11 cellular contexts compared by ENCODE assay signal in genomic region chr4:10007772-10008171, GRCh38. TPM values are rescaled to one million over a fixed set of nuclear protein-coding genes. Genes with fewer than 3 reads are reported as not detected.
A peak's percentile ranks its signal among the peaks of the same experiment; 100 is the strongest.
DNase-seq lines count a peak whose midpoint lies in the region; ATAC-seq and TF ChIP-seq lines count a peak whose summit lies in the region.
"Had no signal": no experiment of that assay in that cellular context is flagged by ENCODE, and none has a peak within 500 bp of the region (broad histone marks: within the 10 kb centered on the region; RNA-seq: fewer than 3 reads in every experiment).

No MANE protein-coding gene starts in this region.

- no peaks in the 10 kb centered on the region for H3K9me3 Mint-ChIP-seq in activated T-helper 17 cell treated with anti-CD3 and anti-CD28 coated beads, Interleukin-2, amount 50 U/mL, for 72 hours
- H3K9me3 Mint-ChIP-seq in chondrocyte (ENCODE audit: low read depth): no peaks in the 10 kb centered on the region
- H3K9me3 Mint-ChIP-seq: activated naive CD4-positive, alpha-beta T cell treated with anti-CD3 and anti-CD28 coated beads, Interleukin-2, amount 50 U/mL, for 24 hours; memory B cell had no signal

- no peaks in the 10 kb centered on the region for H3K27me3 Mint-ChIP-seq in activated T-helper 17 cell treated with anti-CD3 and anti-CD28 coated beads, Interleukin-2, amount 50 U/mL, for 72 hours
- peaks cover 6% of the 10 kb centered on the region for H3K27me3 Mint-ChIP-seq in chondrocyte (ENCODE audit: low read depth)
- H3K27me3 Mint-ChIP-seq: activated naive CD4-positive, alpha-beta T cell treated with anti-CD3 and anti-CD28 coated beads, Interleukin-2, amount 50 U/mL, for 24 hours; memory B cell had no signal

- no peak for DNase-seq in Right ventricle myocardium superior
- DNase-seq in right cardiac atrium: no peak
- DNase-seq in upper lobe of right lung: no peak
- DNase-seq in sigmoid colon: no peak
- no peak for DNase-seq in chondrocyte (ENCODE audit: low spot score)
- no peak for DNase-seq in GM13977 (ENCODE audit: low spot score)
- DNase-seq: upper lobe of left lung had no signal

- H3K27ac Mint-ChIP-seq in activated T-helper 17 cell treated with anti-CD3 and anti-CD28 coated beads, Interleukin-2, amount 50 U/mL, for 72 hours: no peak overlapping the region
- H3K27ac Mint-ChIP-seq in chondrocyte (ENCODE audit: unreplicated experiment): no peak overlapping the region
- H3K27ac Mint-ChIP-seq: activated naive CD4-positive, alpha-beta T cell treated with anti-CD3 and anti-CD28 coated beads, Interleukin-2, amount 50 U/mL, for 24 hours; memory B cell had no signal

- 68% methylated on average over 4 of the region's 4 CpGs for WGBS in right cardiac atrium
- WGBS in sigmoid colon, 2 donors: 80 to 84% methylated on average over 4 of the region's 4 CpGs

- H3K4me1 Mint-ChIP-seq in activated T-helper 17 cell treated with anti-CD3 and anti-CD28 coated beads, Interleukin-2, amount 50 U/mL, for 72 hours: no peaks in the 10 kb centered on the region
- peaks cover 26% of the 10 kb centered on the region for H3K4me1 Mint-ChIP-seq in chondrocyte (ENCODE audit: low read depth)
- H3K4me1 Mint-ChIP-seq: activated naive CD4-positive, alpha-beta T cell treated with anti-CD3 and anti-CD28 coated beads, Interleukin-2, amount 50 U/mL, for 24 hours had no signal

- H3K9me3 ChIP-seq in right cardiac atrium (ENCODE audit: control insufficient read depth, low read length): no peaks in the 10 kb centered on the region
- H3K9me3 ChIP-seq in upper lobe of right lung: no peaks in the 10 kb centered on the region
- no peaks in the 10 kb centered on the region for H3K9me3 ChIP-seq in sigmoid colon
- H3K9me3 ChIP-seq: upper lobe of left lung had no signal

- TF ChIP-seq CTCF in upper lobe of right lung (IDR thresholded peaks at IDR 0.05) (no peak), sigmoid colon (IDR thresholded peaks at IDR 0.05) (no peak), chondrocyte (IDR thresholded peaks at IDR 0.05) (no peak), GM13977 (IDR thresholded peaks at IDR 0.05; ENCODE audit: extremely low read depth, insufficient read depth, missing control alignments) (no peak)

- H3K27ac ChIP-seq in right cardiac atrium (ENCODE audit: low read length) (no peak overlapping the region), upper lobe of right lung (peak overlapping the region; percentile 88), sigmoid colon (peak overlapping the region in 1 of 4 donors; percentile 65)

- H3K27me3 ChIP-seq in right cardiac atrium (ENCODE audit: control insufficient read depth, insufficient read depth): no peaks in the 10 kb centered on the region
- no peaks in the 10 kb centered on the region for H3K27me3 ChIP-seq in upper lobe of right lung
- H3K27me3 ChIP-seq in sigmoid colon: no peaks in the 10 kb centered on the region
- H3K27me3 ChIP-seq: upper lobe of left lung had no signal

- H3K4me3 Mint-ChIP-seq in activated T-helper 17 cell treated with anti-CD3 and anti-CD28 coated beads, Interleukin-2, amount 50 U/mL, for 72 hours: no peak overlapping the region
- no peak overlapping the region for H3K4me3 Mint-ChIP-seq in chondrocyte (ENCODE audit: unreplicated experiment)
- H3K4me3 Mint-ChIP-seq: activated naive CD4-positive, alpha-beta T cell treated with anti-CD3 and anti-CD28 coated beads, Interleukin-2, amount 50 U/mL, for 24 hours; memory B cell had no signal

- in situ Hi-C loops in GM13977 (cut with MboI; ENCODE audit: low pct_unique_long_range_greater_than_20kb, low sequenced_read_pairs, unreplicated experiment): no loop called here

- TF ChIP-seq POLR2A in sigmoid colon (IDR thresholded peaks at IDR 0.05): no peak

- peaks cover 17% of the 10 kb centered on the region for H3K4me1 ChIP-seq in right cardiac atrium (ENCODE audit: control insufficient read depth, insufficient read depth, low read length)
- H3K4me1 ChIP-seq in upper lobe of right lung: peaks cover 35% of the 10 kb centered on the region
- H3K4me1 ChIP-seq in sigmoid colon: peaks cover 0 to 30% (median 25%) of the 10 kb centered on the region in 4 donors

- TF ChIP-seq EP300 in sigmoid colon (IDR thresholded peaks at IDR 0.05): no peak

- no peaks in the 10 kb centered on the region for H3K36me3 Mint-ChIP-seq in activated T-helper 17 cell treated with anti-CD3 and anti-CD28 coated beads, Interleukin-2, amount 50 U/mL, for 72 hours (ENCODE audit: low read depth)
- H3K36me3 Mint-ChIP-seq in chondrocyte (ENCODE audit: low read depth): no peaks in the 10 kb centered on the region
- H3K36me3 Mint-ChIP-seq: memory B cell had no signal

- H3K36me3 ChIP-seq in upper lobe of right lung (no peaks in the 10 kb centered on the region), sigmoid colon (no peaks in the 10 kb centered on the region)
- H3K36me3 ChIP-seq: upper lobe of left lung had no signal

- ATAC-seq in Right ventricle myocardium superior (ENCODE audit: poor library complexity): peak; percentile 36
- ATAC-seq in right cardiac atrium: no peak
- peak; percentile 58 for ATAC-seq in HG02840 (IDR thresholded peaks at IDR 0.05; ENCODE audit: low FRiP score, unreplicated experiment)
- ATAC-seq in activated T-helper 17 cell treated with anti-CD3 and anti-CD28 coated beads, Interleukin-2, amount 50 U/mL, for 72 hours (replicated peaks): peak; percentile 11
- no peak for ATAC-seq in upper lobe of right lung

- intact Hi-C loops in Right ventricle myocardium superior (cut with DNase I) (no loop called here), right cardiac atrium (cut with DNase I) (no loop called here), upper lobe of right lung (cut with DNase I) (no loop called here), sigmoid colon (cut with DNase I) (no loop called here)

- H3K4me3 ChIP-seq in right cardiac atrium (ENCODE audit: low read length) (no peak overlapping the region), upper lobe of right lung (peak overlapping the region; percentile 15), sigmoid colon (no peak overlapping the region)
- H3K4me3 ChIP-seq: upper lobe of left lung had no signal

RNA-seq across cellular contexts. Expression of gene SLC2A9, which starts 13.5 kb away (rescaled TPM):
- total RNA-seq in Right ventricle myocardium superior (8.8 TPM), right cardiac atrium (10 to 100 TPM; 11.3 to 18.7 (median 13.7) TPM), upper lobe of right lung (19.0 TPM), sigmoid colon (1 to 10 TPM; 3.9 to 6.7 (median 5.8) TPM), chondrocyte (0.72 to 0.95 TPM in 2 of 3 replicates, not detected in the other)
- polyA plus RNA-seq in right cardiac atrium (5.1 TPM), sigmoid colon (1 to 10 TPM in 1 of 3 donors, under 1 TPM in 1, not detected in 1; 0.92 to 4.8 TPM)
- 1 to 10 TPM; 1.1 to 1.8 TPM for total RNA-seq in activated T-helper 17 cell treated with anti-CD3 and anti-CD28 coated beads, Interleukin-2, amount 50 U/mL, for 72 hours

Comparison
In these comparisons a context has a peak if more than half of its experiments do, and no peak if none do; other contexts are left out.
1. ATAC-seq: peak in Right ventricle myocardium superior (single experiment), HG02840 (single experiment) and activated T-helper 17 cell treated with anti-CD3 and anti-CD28 coated beads, Interleukin-2, amount 50 U/mL, for 72 hours (single experiment); none in right cardiac atrium (0 of 2) and upper lobe of right lung (single experiment).